Comparison of ENCODE assay signal across 28 cellular contexts in the genomic region with DNA sequence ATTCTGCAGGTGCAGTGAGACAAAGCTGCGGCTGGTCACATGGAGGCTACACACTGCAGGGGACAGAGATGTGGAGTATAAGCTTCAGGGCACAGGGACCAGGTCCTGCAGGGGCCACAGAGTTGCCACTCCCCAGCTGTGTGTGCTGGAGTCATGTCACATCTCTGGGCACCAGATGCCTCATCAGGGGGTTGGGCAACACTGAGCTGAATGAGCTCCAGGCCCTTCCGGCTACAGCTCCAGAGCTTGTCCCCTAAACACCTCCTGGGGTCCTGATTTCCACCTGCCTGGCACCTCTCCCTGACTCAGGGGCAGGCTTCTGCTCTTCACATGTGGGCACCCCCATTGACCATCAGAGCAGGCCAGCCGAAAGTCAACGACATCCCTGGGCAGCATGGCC. TPM values are rescaled to one million over a fixed set of nuclear protein-coding genes. Genes with fewer than 3 reads are reported as not detected.
"Had no signal": no experiment of that assay in that cellular context is flagged by ENCODE, and none has a peak within 500 bp of the region (broad histone marks: within the 10 kb centered on the region; RNA-seq: fewer than 3 reads in every experiment).

No MANE protein-coding gene starts in this region.

- H3K27ac Mint-ChIP-seq: activated CD8-positive, alpha-beta T cell treated with anti-CD3 and anti-CD28 coated beads, Interleukin-2, amount 10 ng/mL, durations not matched to agents 7 days and 5 days had no signal

- H3K9me3 ChIP-seq: ascending aorta, esophagus muscularis mucosa, left lung, ovary, stomach, vagina had no signal

- H3K4me3 Mint-ChIP-seq: activated CD8-positive, alpha-beta T cell treated with anti-CD3 and anti-CD28 coated beads, Interleukin-2, amount 10 ng/mL, durations not matched to agents 7 days and 5 days; activated T-helper 1 cell treated with anti-CD3 and anti-CD28 coated beads, Interleukin-12 subunit alpha, Interleukin-12 subunit beta, Interleukin-2, Interleukin-4 antibody, amounts not matched to agents 30 ng/mL and 10 ng/mL and 1 ng/mL, durations not matched to agents 14 hours and 24 hours and 36 hours; naive thymus-derived CD4-positive, alpha-beta T cell had no signal

- DNase-seq: activated CD4-positive, alpha-beta T cell treated with anti-CD3 and anti-CD28 coated beads for 1 hour; activated CD4-positive, alpha-beta T cell treated with anti-CD3 and anti-CD28 coated beads, Interleukin-2, amount 50 U/mL, for 1 hour; activated CD8-positive, alpha-beta T cell treated with anti-CD3 and anti-CD28 coated beads, Interleukin-2, amount 10 ng/mL, durations not matched to agents 7 days and 5 days; central memory CD4-positive, alpha-beta T cell; effector CD8-positive, alpha-beta T cell; hippocampal formation; kidney glomerular epithelial cell; left lung; naive thymus-derived CD4-positive, alpha-beta T cell; ovary; right cardiac atrium; stimulated activated CD4-positive, alpha-beta T cell treated with anti-CD3 and anti-CD28 coated beads, Interleukin-12 subunit alpha, Interleukin-12 subunit beta, amount 100 ng/mL, for 4 hours; stimulated activated CD4-positive, alpha-beta T cell treated with anti-CD3 and anti-CD28 coated beads, Interleukin-4, amount 100 ng/mL, for 4 hours; stomach; trophoblast cell; WERI-Rb-1 had no signal

- ATAC-seq: activated CD8-positive, alpha-beta T cell treated with anti-CD3 and anti-CD28 coated beads, Interleukin-2, amount 10 ng/mL, durations not matched to agents 7 days and 5 days; activated naive CD4-positive, alpha-beta T cell treated with anti-CD3 and anti-CD28 coated beads, Interleukin-2, amount 50 U/mL, for 72 hours; naive thymus-derived CD4-positive, alpha-beta T cell; right cardiac atrium had no signal

- H3K27ac ChIP-seq: ascending aorta, esophagus muscularis mucosa, left lung, ovary, stomach, vagina, WERI-Rb-1 had no signal

- H3K27me3 Mint-ChIP-seq: naive thymus-derived CD4-positive, alpha-beta T cell had no signal

- H3K27me3 ChIP-seq: ascending aorta, esophagus muscularis mucosa, left lung, ovary, stomach, vagina had no signal

- H3K36me3 Mint-ChIP-seq: activated naive CD4-positive, alpha-beta T cell treated with anti-CD3 and anti-CD28 coated beads, Interleukin-2, amount 50 U/mL, for 72 hours had no signal

- H3K4me3 ChIP-seq: ascending aorta, esophagus muscularis mucosa, left lung, lung, ovary, stomach, vagina had no signal

- H3K36me3 ChIP-seq: ascending aorta, left lung, ovary, vagina had no signal

RNA-seq across cellular contexts. Expression of gene AANAT, which starts 50.5 kb away (rescaled TPM):
- total RNA-seq: activated CD8-positive, alpha-beta T cell treated with anti-CD3 and anti-CD28 coated beads, Interleukin-2, amount 10 ng/mL, durations not matched to agents 7 days and 5 days; activated naive CD4-positive, alpha-beta T cell treated with anti-CD3 and anti-CD28 coated beads, Interleukin-2, amount 50 U/mL, for 72 hours; activated T-helper 1 cell treated with anti-CD3 and anti-CD28 coated beads, Interleukin-12 subunit alpha, Interleukin-12 subunit beta, Interleukin-2, Interleukin-4 antibody, amounts not matched to agents 30 ng/mL and 10 ng/mL and 1 ng/mL, durations not matched to agents 14 hours and 24 hours and 36 hours; ascending aorta; dermis blood vessel endothelial cell; esophagus muscularis mucosa; frontal cortex; left lung; mesenteric fat pad; naive thymus-derived CD4-positive, alpha-beta T cell; ovary; pulmonary artery endothelial cell; right cardiac atrium; stomach; T-helper 2 cell treated with Interferon-gamma antibody and Interleukin-4, amounts not matched to agents 100 ng/mL and 5 ng/mL, for 36 hours; temporal lobe; vagina had no signal
